12 cellular contexts compared by ENCODE assay signal in genomic region chr1:45679123-45679522, GRCh38. TPM values are rescaled to one million over a fixed set of nuclear protein-coding genes. Genes with fewer than 3 reads are reported as not detected.
DNase-seq lines count a peak whose midpoint lies in the region; ATAC-seq and TF ChIP-seq lines count a peak whose summit lies in the region.
"Had no signal": no experiment of that assay in that cellular context is flagged by ENCODE, and none has a peak within 500 bp of the region (broad histone marks: within the 10 kb centered on the region; RNA-seq: fewer than 3 reads in every experiment).

No MANE protein-coding gene starts in this region.

- no peak for TF ChIP-seq CTCF in Calu3 (IDR thresholded peaks at IDR 0.05; ENCODE audit: unreplicated experiment)
- TF ChIP-seq CTCF in PC-3 (conservative IDR thresholded peaks at IDR 0.05; ENCODE audit: low read depth, low read length) = no peak
- no peak for TF ChIP-seq CTCF in gastroesophageal sphincter (IDR thresholded peaks at IDR 0.05)
- TF ChIP-seq CTCF in GM10248 (IDR thresholded peaks at IDR 0.05; ENCODE audit: control extremely low read depth, extremely low read depth, low read depth, missing control alignments) = no peak

- peaks cover 99% of the 10 kb centered on the region for H3K79me2 ChIP-seq in PC-3 (ENCODE audit: low read length)

- H3K9me2 ChIP-seq in PC-3 (replicated peaks; ENCODE audit: low read length) = no peaks in the 10 kb centered on the region

- H3K27ac Mint-ChIP-seq in Calu3 (ENCODE audit: unreplicated experiment) = peak overlapping the region; percentile 17
- H3K27ac Mint-ChIP-seq: progenitor cell of endocrine pancreas had no signal

- CTCF ChIA-PET in Calu3 (lab: Charles Lee) (interaction anchor here (0.7 kb wide), 1 partner anchor 35 kb away, joined by 3 read pairs; no protein-coding TSS in a partner anchor), PC-3 (lab: Charles Lee) (no interaction called here), GM10248 (lab: Yijun Ruan, JAX) (interaction anchor here (1.2 to 1.9 kb wide), 2 partner anchors 9 to 19 kb away, joined by 4 read pairs; partner anchors contain the start of gene TMEM69)

- TF ChIP-seq EP300 in gastroesophageal sphincter (IDR thresholded peaks at IDR 0.05) = no peak

- H3K36me3 ChIP-seq in PC-3 (ENCODE audit: low read depth, low read length) (peaks cover 7% of the 10 kb centered on the region; the same call in 1 of the 2 replicates), gastroesophageal sphincter (no peaks in the 10 kb centered on the region)

- no peaks in the 10 kb centered on the region for H3F3A ChIP-seq in PC-3 (ENCODE audit: low read length, unreplicated experiment)

- BruUV-seq in Calu3 (replicated peaks; lab: Mats Ljungman, UMichigan) (no TSS peak), PC-3 (replicated peaks; lab: Mats Ljungman, UMichigan) (no TSS peak)

- H3K4me2 ChIP-seq in PC-3 (ENCODE audit: low read length) = peak overlapping the region; percentile 13; the same call in 1 of the 2 replicates

- no peaks in the 10 kb centered on the region for H3K27me3 Mint-ChIP-seq in Calu3 (ENCODE audit: unreplicated experiment)
- H3K27me3 Mint-ChIP-seq: progenitor cell of endocrine pancreas had no signal

- 0 to 4% methylated on average over 2 to 3 of the region's 3 CpGs for WGBS in gastroesophageal sphincter (ENCODE audit: low coverage in 1 of 2), 2 donors

- H3K9ac ChIP-seq in PC-3 (ENCODE audit: low read length) = no peak overlapping the region

- no peaks in the 10 kb centered on the region for H3K9me3 Mint-ChIP-seq in Calu3 (ENCODE audit: low read depth, unreplicated experiment)

- H3K36me3 Mint-ChIP-seq in Calu3 (ENCODE audit: insufficient read depth, unreplicated experiment) = peaks cover 2% of the 10 kb centered on the region

- intact Hi-C loops in Calu3 (cut with micrococcal nuclease; ENCODE audit: unreplicated experiment) = no loop called here
- intact Hi-C loops in PC-3 (cut with micrococcal nuclease) = no loop called here

- H3K27ac ChIP-seq in PC-3 (ENCODE audit: low read length) (no peak overlapping the region), gastroesophageal sphincter (peak overlapping the region in 3 of 4 donors; percentile 1 to 41 (median 30))

- no peak overlapping the region for H3K4me3 ChIP-seq in PC-3 (ENCODE audit: low read length)
- H3K4me3 ChIP-seq in gastroesophageal sphincter = no peak overlapping the region
- H3K4me3 ChIP-seq: body of pancreas had no signal

- H3K4me3 Mint-ChIP-seq in Calu3 (ENCODE audit: low read depth, unreplicated experiment) = no peak overlapping the region

- H3K27me3 ChIP-seq in PC-3 (ENCODE audit: low read length) (no peaks in the 10 kb centered on the region), gastroesophageal sphincter (no peaks in the 10 kb centered on the region)
- H3K27me3 ChIP-seq: body of pancreas had no signal

- peaks cover 38% of the 10 kb centered on the region for H3K4me1 Mint-ChIP-seq in Calu3 (ENCODE audit: low read depth, unreplicated experiment)

- DNase-seq in Calu3 = peak; percentile 4
- peak; percentile 35 for DNase-seq in PC-3
- peak; percentile 40 for DNase-seq in renal cortical epithelial cell (ENCODE audit: low read depth)
- DNase-seq in NCI-H146 treated with DMSO at 0.1 percent for 48 hours (lab: John Stamatoyannopoulos, UW; ENCODE audit: unreplicated experiment) = no peak
- no peak for DNase-seq in GM10248 (ENCODE audit: extremely low spot score)
- no peak for DNase-seq in NCI-H1048 (lab: John Stamatoyannopoulos, UW)
- DNase-seq in stimulated activated CD8-positive, alpha-beta memory T cell treated with anti-CD3 and anti-CD28 coated beads, Interleukin-4, amount 100 ng/mL, for 48 hours = no peak
- DNase-seq: activated CD4-positive, alpha-beta T cell treated with anti-CD3 and anti-CD28 coated beads, Interleukin-2, amount 50 U/mL, for 48 hours; NCI-H1092 had no signal

- ATAC-seq in PC-3 (no peak), gastroesophageal sphincter (no peak)
- ATAC-seq: body of pancreas had no signal

- H2AFZ ChIP-seq in PC-3 (ENCODE audit: low read length) = no peak overlapping the region

- H3K9me3 ChIP-seq in PC-3 (ENCODE audit: low read length) (no peaks in the 10 kb centered on the region), gastroesophageal sphincter (no peaks in the 10 kb centered on the region)
- H3K9me3 ChIP-seq: body of pancreas had no signal

- peaks cover 60% of the 10 kb centered on the region for H4K20me1 ChIP-seq in PC-3 (ENCODE audit: low read length)

- POLR2A ChIA-PET in PC-3 (lab: Charles Lee; ENCODE audit: unreplicated experiment) = no interaction called here
- POLR2A ChIA-PET in GM10248 (lab: Yijun Ruan, JAX) = interaction anchor here (0.6 kb wide), 1 partner anchor 57 kb away, joined by 10 read pairs; no protein-coding TSS in a partner anchor

- TF ChIP-seq POLR2A in gastroesophageal sphincter (IDR thresholded peaks at IDR 0.05) = no peak

- peaks cover 27% of the 10 kb centered on the region for H3K4me1 ChIP-seq in PC-3 (ENCODE audit: insufficient read depth, low read length)
- peaks cover 24 to 100% (median 37%) of the 10 kb centered on the region in 3 donors for H3K4me1 ChIP-seq in gastroesophageal sphincter

RNA-seq across cellular contexts. Expression of gene GPBP1L1, which starts 7.2 kb away (rescaled TPM):
- total RNA-seq in Calu3 (2022) (117 and 127 TPM in 2 replicates), PC-3 (2014; rRNA removed) (63.0 and 97.7 TPM in 2 replicates), gastroesophageal sphincter (100 to 1,000 TPM in 3 of 4 donors, 10 to 100 TPM in 1; 98.6 to 147 (median 115) TPM), renal cortical epithelial cell (126 and 140 TPM in 2 replicates)

RNA-seq across cellular contexts. Expression of gene TMEM69, which starts 8.9 kb away (rescaled TPM):
- 29.3 and 31.7 TPM in 2 replicates for total RNA-seq in Calu3 (2022)
- 26.6 and 28.5 TPM in 2 replicates for total RNA-seq in PC-3 (2014; rRNA removed)
- 10 to 100 TPM; 10.6 to 27.1 (median 21.9) TPM for total RNA-seq in gastroesophageal sphincter
- total RNA-seq in renal cortical epithelial cell = 13.2 and 14.4 TPM in 2 replicates

RNA-seq across cellular contexts. Expression of gene CCDC17, which starts 55.3 kb away (rescaled TPM):
- total RNA-seq in Calu3 (2022) (4.7 and 8.3 TPM in 2 replicates), PC-3 (2014; rRNA removed) (1.6 and 1.9 TPM in 2 replicates), gastroesophageal sphincter (1 to 10 TPM; 1.2 to 4.7 (median 1.6) TPM), renal cortical epithelial cell (0.52 and 1.1 TPM in 2 replicates)

Comparison
In these comparisons a context has a peak if more than half of its experiments do, and no peak if none do; other contexts are left out.
1. DNase-seq: peak in Calu3 (single experiment), PC-3 (single experiment) and renal cortical epithelial cell (single experiment); none in NCI-H146 treated with DMSO at 0.1 percent for 48 hours (single experiment), GM10248 (single experiment), NCI-H1048 (single experiment) and stimulated activated CD8-positive, alpha-beta memory T cell treated with anti-CD3 and anti-CD28 coated beads, Interleukin-4, amount 100 ng/mL, for 48 hours (single experiment).